8 cellular contexts compared by ENCODE assay signal in genomic region chr7:131109011-131109756, GRCh38.
DNase-seq lines count a peak whose midpoint lies in the region; ATAC-seq and TF ChIP-seq lines count a peak whose summit lies in the region.

No MANE protein-coding gene starts in this region.

- no peaks in the 10 kb centered on the region for H3K9me2 ChIP-seq in hepatocyte (replicated peaks; ENCODE audit: insufficient read depth)

- no peaks in the 10 kb centered on the region for H3K36me3 ChIP-seq in hepatocyte (replicated peaks; ENCODE audit: insufficient read depth, low read depth)
- H3K36me3 ChIP-seq in spleen: peaks cover 0 to 5% (median 0%) of the 10 kb centered on the region in 6 donors

- H3K4me3 Mint-ChIP-seq in activated CD4-positive, alpha-beta T cell treated with anti-CD3 and anti-CD28 coated beads, Interleukin-2, amount 10 ng/mL, durations not matched to agents 24 days and 14 days: peak overlapping the region; percentile 94
- peak overlapping the region; percentile 94 for H3K4me3 Mint-ChIP-seq in activated CD4-positive, alpha-beta memory T cell treated with anti-CD3 and anti-CD28 coated beads for 36 hours

- CTCF ChIA-PET in activated CD4-positive, alpha-beta memory T cell treated with anti-CD3 and anti-CD28 coated beads for 36 hours (lab: Charles Lee): interaction anchor here (1.0 to 2.2 kb wide), 6 partner anchors 12 to 194 kb away, joined by 3 to 8 read pairs (median 5); no protein-coding TSS in a partner anchor

- H3K4me3 ChIP-seq in hepatocyte: peak overlapping the region; percentile 9
- peak overlapping the region; percentile 70 to 97 (median 86) for H3K4me3 ChIP-seq in spleen

- H3K4me1 ChIP-seq in hepatocyte (ENCODE audit: insufficient read depth) (peaks cover 23% of the 10 kb centered on the region), spleen (peaks cover 40 to 60% (median 58%) of the 10 kb centered on the region in 6 donors)

- peaks cover 43% of the 10 kb centered on the region for H3K27me3 ChIP-seq in hepatocyte
- no peaks in the 10 kb centered on the region for H3K27me3 ChIP-seq in spleen (replicated peaks in 1 of 7)

- TF ChIP-seq CTCF in hepatocyte (IDR thresholded peaks at IDR 0.05; ENCODE audit: poor library complexity) (no peak), spleen (IDR thresholded peaks at IDR 0.05 in 8 of 11, conservative IDR thresholded peaks at IDR 0.05 in 3 of 11) (no peak)

- POLR2A ChIA-PET in activated CD4-positive, alpha-beta memory T cell treated with anti-CD3 and anti-CD28 coated beads for 36 hours (lab: Charles Lee): interaction anchor here (0.5 to 5.1 kb wide), 18 partner anchors 8 to 219 kb away, joined by 3 to 32 read pairs (median 5); partner anchors contain the start of gene MKLN1

- peak overlapping the region; percentile 54 for H2AFZ ChIP-seq in hepatocyte

- WGBS in hepatocyte (ENCODE audit: low lambda C conversion rate, missing lambda C conversion rate): 64% methylated on average over 6 of the region's 6 CpGs
- WGBS in spleen, 5 donors: 49 to 75% (median 56%) methylated on average over 6 of the region's 6 CpGs

- H3K27ac Mint-ChIP-seq in activated CD4-positive, alpha-beta T cell treated with anti-CD3 and anti-CD28 coated beads, Interleukin-2, amount 10 ng/mL, durations not matched to agents 24 days and 14 days: peak overlapping the region; percentile 99
- H3K27ac Mint-ChIP-seq in activated CD4-positive, alpha-beta memory T cell treated with anti-CD3 and anti-CD28 coated beads for 36 hours: peak overlapping the region; percentile 97

- peak overlapping the region; percentile 99 for H3K4me2 ChIP-seq in hepatocyte

- H4K20me1 ChIP-seq in hepatocyte (ENCODE audit: insufficient read depth, poor library complexity, severe bottlenecking): no peaks in the 10 kb centered on the region

- peaks cover 16% of the 10 kb centered on the region for H3K79me2 ChIP-seq in hepatocyte

- H3K4me1 Mint-ChIP-seq in activated CD4-positive, alpha-beta T cell treated with anti-CD3 and anti-CD28 coated beads, Interleukin-2, amount 10 ng/mL, durations not matched to agents 24 days and 14 days: peaks cover 57% of the 10 kb centered on the region
- peaks cover 42% of the 10 kb centered on the region for H3K4me1 Mint-ChIP-seq in activated CD4-positive, alpha-beta memory T cell treated with anti-CD3 and anti-CD28 coated beads for 36 hours (ENCODE audit: low read depth)

- peaks cover 26% of the 10 kb centered on the region for H3K36me3 Mint-ChIP-seq in activated CD4-positive, alpha-beta T cell treated with anti-CD3 and anti-CD28 coated beads, Interleukin-2, amount 10 ng/mL, durations not matched to agents 24 days and 14 days (ENCODE audit: low read depth)
- peaks cover 30% of the 10 kb centered on the region for H3K36me3 Mint-ChIP-seq in activated CD4-positive, alpha-beta memory T cell treated with anti-CD3 and anti-CD28 coated beads for 36 hours

- intact Hi-C loops in activated CD4-positive, alpha-beta T cell treated with anti-CD3 and anti-CD28 coated beads, Interleukin-2, amount 10 ng/mL, durations not matched to agents 24 days and 14 days (cut with micrococcal nuclease): loop anchor here (2.0 to 5.0 kb wide), 6 partner anchors 148 to 1162 kb away; partner anchors contain the start of gene COPG2
- intact Hi-C loops in activated CD4-positive, alpha-beta memory T cell treated with anti-CD3 and anti-CD28 coated beads for 36 hours (cut with micrococcal nuclease): loop anchor here (2.0 to 5.0 kb wide), 5 partner anchors 98 to 212 kb away; no protein-coding TSS in a partner anchor
- intact Hi-C loops in spleen (cut with DNase I; ENCODE audit: low total_unique reads): no loop called here

- peak overlapping the region; percentile 85 for H3K27ac ChIP-seq in hepatocyte
- peak overlapping the region; percentile 94 to 100 (median 98) for H3K27ac ChIP-seq in spleen

- ATAC-seq in GM18511 (IDR thresholded peaks at IDR 0.05; ENCODE audit: unreplicated experiment): no peak

- TF ChIP-seq POLR2A in spleen (IDR thresholded peaks at IDR 0.05): no peak

- H3K9me3 Mint-ChIP-seq in activated CD4-positive, alpha-beta T cell treated with anti-CD3 and anti-CD28 coated beads, Interleukin-2, amount 10 ng/mL, durations not matched to agents 24 days and 14 days: peaks cover 4% of the 10 kb centered on the region
- H3K9me3 Mint-ChIP-seq in activated CD4-positive, alpha-beta memory T cell treated with anti-CD3 and anti-CD28 coated beads for 36 hours: no peaks in the 10 kb centered on the region

- H3K27me3 Mint-ChIP-seq in activated CD4-positive, alpha-beta T cell treated with anti-CD3 and anti-CD28 coated beads, Interleukin-2, amount 10 ng/mL, durations not matched to agents 24 days and 14 days: peaks cover 14% of the 10 kb centered on the region
- no peaks in the 10 kb centered on the region for H3K27me3 Mint-ChIP-seq in activated CD4-positive, alpha-beta memory T cell treated with anti-CD3 and anti-CD28 coated beads for 36 hours

- no peaks in the 10 kb centered on the region for H3K9me3 ChIP-seq in hepatocyte (ENCODE audit: low read depth)
- H3K9me3 ChIP-seq in spleen: no peaks in the 10 kb centered on the region

- peak; percentile 67 for DNase-seq in activated CD4-positive, alpha-beta T cell treated with anti-CD3 and anti-CD28 coated beads, Interleukin-2, amount 10 ng/mL, durations not matched to agents 24 days and 14 days
- no peak for DNase-seq in activated CD4-positive, alpha-beta T cell treated with anti-CD3 and anti-CD28 coated beads for 48 hours
- DNase-seq in activated CD4-positive, alpha-beta memory T cell treated with anti-CD3 and anti-CD28 coated beads for 36 hours: no peak
- DNase-seq in hepatocyte (ENCODE audit: low spot score) (no peak), spleen (no peak), cerebellum (ENCODE audit: low spot score) (no peak), LoVo (ENCODE audit: low spot score) (no peak)
